1 cellular context compared by ENCODE assay signal in genomic region chr15:100090411-100090810, GRCh38.
TF ChIP-seq lines count a peak whose summit lies in the region.

No MANE protein-coding gene starts in this region.

TF ChIP-seq in IMR-90, 13 proteins besides CTCF, POLR2A, EP300 and RAD21 (continued from another document):
- TF ChIP-seq RFX5 (IDR thresholded peaks at IDR 0.05; ENCODE audit: low read depth, low read length) (no peak), USF2 (IDR thresholded peaks at IDR 0.05; ENCODE audit: low read depth, low read length) (no peak), BHLHE40 (IDR thresholded peaks at IDR 0.05; ENCODE audit: low read depth, low read length) (no peak), NFE2L2 (IDR thresholded peaks at IDR 0.05; ENCODE audit: low read depth, low read length) (no peak), SMC3 (IDR thresholded peaks at IDR 0.05; ENCODE audit: low read depth, low read length) (no peak), MAZ (IDR thresholded peaks at IDR 0.05; ENCODE audit: borderline replicate concordance, low read depth, low read length) (no peak)
